ENCODE assay signal across 8 cellular contexts in the genomic region with DNA sequence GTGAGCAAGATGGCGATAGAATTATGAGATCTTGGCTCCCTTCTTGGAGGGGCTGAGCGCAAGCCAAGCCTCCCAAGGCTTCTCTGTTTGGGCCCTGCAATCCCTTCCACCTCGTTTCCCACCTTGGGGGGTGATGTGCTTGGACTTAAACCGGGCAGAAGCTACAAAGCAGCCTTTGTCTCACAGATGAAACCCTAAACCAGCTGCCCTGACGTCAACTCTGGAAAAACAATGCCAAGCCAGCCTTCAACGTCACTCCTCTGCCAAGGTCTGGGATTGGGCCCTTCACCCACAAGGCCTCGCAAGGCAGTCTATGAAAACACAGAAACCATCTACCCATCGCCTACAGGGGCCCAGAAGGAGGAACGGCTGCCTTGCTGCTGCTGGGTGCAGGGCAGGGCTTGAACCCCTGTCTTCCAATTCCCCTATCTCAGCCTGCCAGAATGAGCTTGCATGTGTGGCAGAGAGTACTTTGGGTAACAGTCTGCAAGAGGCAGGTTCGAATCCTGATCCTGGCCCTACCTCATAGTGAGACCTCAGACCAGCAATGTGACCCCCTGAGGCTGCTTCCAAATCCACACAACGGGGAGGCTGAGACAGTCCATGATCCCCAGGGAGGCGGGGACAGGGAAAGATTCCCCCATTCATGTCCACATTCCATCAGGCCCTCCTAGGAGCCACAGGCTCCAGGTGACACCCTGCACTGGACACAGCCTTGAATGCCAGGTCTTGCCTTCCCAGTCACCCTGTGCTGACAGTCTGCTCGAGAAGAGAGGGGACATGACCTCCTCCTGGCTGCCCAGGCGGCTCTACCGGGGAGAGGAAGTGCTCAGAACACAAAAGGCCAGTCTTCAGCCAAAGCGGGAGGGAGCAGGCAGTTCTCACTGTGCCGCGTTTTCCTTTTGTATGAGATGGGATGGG. TPM values are rescaled to one million over a fixed set of nuclear protein-coding genes. Genes with fewer than 3 reads are reported as not detected.
A peak's percentile ranks its signal among the peaks of the same experiment; 100 is the strongest.
DNase-seq lines count a peak whose midpoint lies in the region; ATAC-seq, FAIRE-seq and TF ChIP-seq lines count a peak whose summit lies in the region.

No MANE protein-coding gene starts in this region.

- H3K4me2 ChIP-seq in OCI-LY7 (ENCODE audit: low read length) = no peak overlapping the region

- H3K27ac Mint-ChIP-seq in osteocyte (ENCODE audit: unreplicated experiment) = peak overlapping the region; percentile 60

- no peak for ATAC-seq in HG02623 (IDR thresholded peaks at IDR 0.05; ENCODE audit: unreplicated experiment)

- no peaks in the 10 kb centered on the region for H3K27me3 ChIP-seq in small intestine (ENCODE audit: control insufficient read depth in 2 of 2, insufficient read depth in 2 of 2, low read length in 2 of 2)

- no peaks in the 10 kb centered on the region for H3K9me3 ChIP-seq in small intestine (ENCODE audit: control insufficient read depth, low read depth)
- H3K9me3 ChIP-seq in OCI-LY7 (ENCODE audit: low read length) = no peaks in the 10 kb centered on the region

- no peaks in the 10 kb centered on the region for H3K9me2 ChIP-seq in OCI-LY7 (ENCODE audit: insufficient read depth, low read length)

- H2AFZ ChIP-seq in OCI-LY7 (ENCODE audit: low read length) = no peak overlapping the region

- no peak for FAIRE-seq in small intestine (lab: Jason Lieb, UNC)

- no peak overlapping the region for H3K4me3 Mint-ChIP-seq in osteocyte (ENCODE audit: unreplicated experiment)

- H3K27me3 Mint-ChIP-seq in osteocyte (ENCODE audit: unreplicated experiment) = no peaks in the 10 kb centered on the region

- no peaks in the 10 kb centered on the region for H3K36me3 Mint-ChIP-seq in osteocyte (ENCODE audit: unreplicated experiment)

- CTCF ChIA-PET in OCI-LY7 (lab: Charles Lee; ENCODE audit: unreplicated experiment) = no interaction called here

- H4K20me1 ChIP-seq in OCI-LY7 (ENCODE audit: insufficient read depth, low read length) = no peaks in the 10 kb centered on the region

- no peaks in the 10 kb centered on the region for H3K79me2 ChIP-seq in OCI-LY7 (ENCODE audit: insufficient read depth, low read depth, low read length)

- no peaks in the 10 kb centered on the region for H3K9me3 Mint-ChIP-seq in osteocyte (ENCODE audit: unreplicated experiment)

- DNase-seq in Daoy (ENCODE audit: low read depth) = peak; percentile 96
- peak; percentile 89 for DNase-seq in SHP77 treated with DMSO at 0.1 percent for 48 hours (lab: John Stamatoyannopoulos, UW)
- peak; percentile 41 for DNase-seq in fibroblast of the conjunctiva (ENCODE audit: low read depth)
- DNase-seq in osteocyte (ENCODE audit: extremely low spot score, unreplicated experiment) = no peak
- DNase-seq in stimulated activated naive CD4-positive, alpha-beta T cell treated with Interleukin-2 at 50 U/mL for 16 hours (lab: John Stamatoyannopoulos, UW) = no peak
- no peak for DNase-seq in small intestine
- DNase-seq in OCI-LY7 (ENCODE audit: low spot score) = no peak

- 70 to 79% (median 76%) methylated on average over 18 of the region's 18 CpGs for WGBS in small intestine, 3 donors

- H3K4me1 Mint-ChIP-seq in osteocyte (ENCODE audit: unreplicated experiment) = peaks cover 64% of the 10 kb centered on the region

- intact Hi-C loops in OCI-LY7 (cut with micrococcal nuclease; ENCODE audit: unreplicated experiment) = no loop called here

- no TSS peak for BruUV-seq in OCI-LY7 (replicated peaks; lab: Mats Ljungman, UMichigan)

- H3K4me1 ChIP-seq in small intestine (ENCODE audit: control insufficient read depth in 2 of 2, insufficient read depth in 1 of 2, low read depth in 1 of 2, low read length in 1 of 2) (peaks cover 0 to 8% of the 10 kb centered on the region in 2 donors), OCI-LY7 (ENCODE audit: insufficient read depth, low read length, poor library complexity, severe bottlenecking) (no peaks in the 10 kb centered on the region)

- H3K36me3 ChIP-seq in small intestine (ENCODE audit: control insufficient read depth in 2 of 2, insufficient read depth in 2 of 2, low read length in 2 of 2) (no peaks in the 10 kb centered on the region), OCI-LY7 (ENCODE audit: insufficient read depth, low read length) (no peaks in the 10 kb centered on the region)

- TF ChIP-seq CTCF in osteocyte (IDR thresholded peaks at IDR 0.05) (no peak), OCI-LY7 (conservative IDR thresholded peaks at IDR 0.05; ENCODE audit: low read length) (no peak)

- H3K27ac ChIP-seq in small intestine (ENCODE audit: low read depth in 1 of 2, low read length in 1 of 2) (peak overlapping the region in 1 of 2 donors; percentile 32), OCI-LY7 (ENCODE audit: low read depth, low read length, poor library complexity, severe bottlenecking) (no peak overlapping the region)

- POLR2A ChIA-PET in OCI-LY7 (lab: Charles Lee) = interaction anchor here (0.5 kb wide), 1 partner anchor 18 kb away, joined by 4 read pairs; no protein-coding TSS in a partner anchor

- H3K4me3 ChIP-seq in small intestine (ENCODE audit: low read depth in 1 of 2, low read length in 2 of 2) = no peak overlapping the region
- no peak overlapping the region for H3K4me3 ChIP-seq in OCI-LY7 (ENCODE audit: low read depth, low read length, poor library complexity, severe bottlenecking)

RNA-seq across cellular contexts. Expression of a gene that starts 15.0 kb away (rescaled TPM):
- 33.0 and 34.1 TPM in 2 replicates for total RNA-seq in Daoy (2014; rRNA removed; shearing (Covaris generic))
- total RNA-seq in osteocyte = 6.8 and 8.0 TPM in 2 replicates
- polyA plus RNA-seq in small intestine = 1 to 10 TPM in 2 of 3 donors, under 1 TPM in 1; 0.22 to 3.5 (median 1.4) TPM
- 0.06 and 0.08 TPM in 2 replicates for total RNA-seq in OCI-LY7 (2014; rRNA removed; shearing (Covaris generic))
- 0.20 and 0.44 TPM in 2 replicates for total RNA-seq in OCI-LY7 (2022)

RNA-seq across cellular contexts. Expression of a gene that starts 39.1 kb away (rescaled TPM):
- total RNA-seq in Daoy (2014; rRNA removed; shearing (Covaris generic)) = 9.5 and 29.3 TPM in 2 replicates
- total RNA-seq in osteocyte (13.7 and 13.8 TPM in 2 replicates), OCI-LY7 (2022) (6.2 and 7.6 TPM in 2 replicates)
- 1 to 10 TPM in 1 of 3 donors, under 1 TPM in 2; 0.22 to 6.3 (median 0.81) TPM for polyA plus RNA-seq in small intestine
- 3.8 and 6.1 TPM in 2 replicates for total RNA-seq in OCI-LY7 (2014; rRNA removed; shearing (Covaris generic))

Comparison
In these comparisons a context has a peak if more than half of its experiments do, and no peak if none do; other contexts are left out.
1. DNase-seq: peak in Daoy (single experiment), SHP77 treated with DMSO at 0.1 percent for 48 hours (single experiment) and fibroblast of the conjunctiva (single experiment); none in osteocyte (single experiment), stimulated activated naive CD4-positive, alpha-beta T cell treated with Interleukin-2 at 50 U/mL for 16 hours (single experiment), small intestine (single experiment) and OCI-LY7 (single experiment).